In genomic region chr13:43368003-43368402, GRCh38 we compare ENCODE assay signal across 8 cellular contexts.
DNase-seq lines count a peak whose midpoint lies in the region; ATAC-seq lines count a peak whose summit lies in the region.

No MANE protein-coding gene starts in this region.

- H3K4me3 ChIP-seq in CD8-positive, alpha-beta memory T cell (ENCODE audit: low read length) = peak overlapping the region; percentile 55
- no peak overlapping the region for H3K4me3 ChIP-seq in HAP-1
- H3K4me3 ChIP-seq in muscle layer of colon (ENCODE audit: low read depth in 1 of 2, low read length in 2 of 2) = peak overlapping the region; percentile 1 to 23

- H3K9me3 Mint-ChIP-seq in CD8-positive, alpha-beta memory T cell = no peaks in the 10 kb centered on the region
- peaks cover 3% of the 10 kb centered on the region for H3K9me3 Mint-ChIP-seq in activated T-helper 17 cell treated with anti-CD3 and anti-CD28 coated beads, Interleukin-2, amount 50 U/mL, for 72 hours

- peaks cover 17 to 29% (median 29%) of the 10 kb centered on the region in 3 donors for H3K4me1 Mint-ChIP-seq in CD8-positive, alpha-beta memory T cell
- H3K4me1 Mint-ChIP-seq in activated T-helper 17 cell treated with anti-CD3 and anti-CD28 coated beads, Interleukin-2, amount 50 U/mL, for 72 hours = peaks cover 5% of the 10 kb centered on the region

- H3K4me1 ChIP-seq in CD8-positive, alpha-beta memory T cell (ENCODE audit: insufficient read depth, low read length) = peaks cover 11% of the 10 kb centered on the region
- H3K4me1 ChIP-seq in HAP-1 (peaks cover 22% of the 10 kb centered on the region), muscle layer of colon (ENCODE audit: insufficient read depth, low read length) (peaks cover 63% of the 10 kb centered on the region)

- POLR2A ChIA-PET in CD8-positive, alpha-beta memory T cell (lab: Charles Lee) = no interaction called here

- in situ Hi-C loops in HAP-1 (cut with MboI; ENCODE audit: low sequenced_read_pairs) = no loop called here

- H3K27me3 Mint-ChIP-seq in CD8-positive, alpha-beta memory T cell = peaks cover 3 to 7% of the 10 kb centered on the region in 2 donors
- no peaks in the 10 kb centered on the region for H3K27me3 Mint-ChIP-seq in activated T-helper 17 cell treated with anti-CD3 and anti-CD28 coated beads, Interleukin-2, amount 50 U/mL, for 72 hours

- CTCF ChIA-PET in CD8-positive, alpha-beta memory T cell (lab: Charles Lee) = interaction anchor here (1.1 kb wide), 1 partner anchor 9 kb away, joined by 3 read pairs; no protein-coding TSS in a partner anchor

- peak; percentile 55 for ATAC-seq in activated T-helper 17 cell treated with anti-CD3 and anti-CD28 coated beads, Interleukin-2, amount 50 U/mL, for 72 hours (replicated peaks)

- no peak overlapping the region for H3K27ac ChIP-seq in CD8-positive, alpha-beta memory T cell (ENCODE audit: low read depth, low read length)
- H3K27ac ChIP-seq in muscle layer of colon (ENCODE audit: low read depth, low read length) = no peak overlapping the region

- DNase-seq in CD8-positive, alpha-beta memory T cell = no peak
- peak; percentile 9 to 23 for DNase-seq in HAP-1 (ENCODE audit: low spot score in 2 of 2)
- DNase-seq in AG20443 (ENCODE audit: low spot score) = no peak
- DNase-seq in islet precursor cell = no peak
- DNase-seq in putamen (ENCODE audit: low spot score) = no peak
- DNase-seq in KG1 (lab: John Stamatoyannopoulos, UW) = no peak

- H3K27me3 ChIP-seq in CD8-positive, alpha-beta memory T cell (ENCODE audit: insufficient read depth, low read length, poor library complexity, severe bottlenecking) = no peaks in the 10 kb centered on the region
- no peaks in the 10 kb centered on the region for H3K27me3 ChIP-seq in HAP-1 (ENCODE audit: low read depth)
- H3K27me3 ChIP-seq in muscle layer of colon (ENCODE audit: control insufficient read depth in 1 of 2, insufficient read depth in 2 of 2, low read length in 2 of 2) = no peaks in the 10 kb centered on the region

- H3K27ac Mint-ChIP-seq in CD8-positive, alpha-beta memory T cell = peak overlapping the region in 7 of 8 donors; percentile 29 to 84 (median 75)
- peak overlapping the region; percentile 13 for H3K27ac Mint-ChIP-seq in activated T-helper 17 cell treated with anti-CD3 and anti-CD28 coated beads, Interleukin-2, amount 50 U/mL, for 72 hours

- H3K9ac ChIP-seq in muscle layer of colon (ENCODE audit: low read length) = no peak overlapping the region

- no peaks in the 10 kb centered on the region for H3K36me3 Mint-ChIP-seq in CD8-positive, alpha-beta memory T cell
- no peaks in the 10 kb centered on the region for H3K36me3 Mint-ChIP-seq in activated T-helper 17 cell treated with anti-CD3 and anti-CD28 coated beads, Interleukin-2, amount 50 U/mL, for 72 hours (ENCODE audit: low read depth)

- no peaks in the 10 kb centered on the region for H3K36me3 ChIP-seq in CD8-positive, alpha-beta memory T cell (ENCODE audit: insufficient read depth, low read length)
- H3K36me3 ChIP-seq in HAP-1 (replicated peaks) = no peaks in the 10 kb centered on the region
- no peaks in the 10 kb centered on the region for H3K36me3 ChIP-seq in muscle layer of colon (ENCODE audit: insufficient read depth, low read length)

- no peaks in the 10 kb centered on the region for H3K9me3 ChIP-seq in CD8-positive, alpha-beta memory T cell (ENCODE audit: low read length)
- H3K9me3 ChIP-seq in HAP-1 (no peaks in the 10 kb centered on the region), muscle layer of colon (ENCODE audit: low read length) (no peaks in the 10 kb centered on the region)

- peak overlapping the region; percentile 29 to 83 (median 66) for H3K4me3 Mint-ChIP-seq in CD8-positive, alpha-beta memory T cell
- H3K4me3 Mint-ChIP-seq in activated T-helper 17 cell treated with anti-CD3 and anti-CD28 coated beads, Interleukin-2, amount 50 U/mL, for 72 hours = peak overlapping the region; percentile 62

Comparison
In these comparisons a context has a peak if more than half of its experiments do, and no peak if none do; other contexts are left out.
1. DNase-seq: peak in HAP-1 (2 of 2); none in CD8-positive, alpha-beta memory T cell (0 of 5), AG20443 (single experiment), islet precursor cell (single experiment), putamen (single experiment) and KG1 (single experiment).